In the genomic region with DNA sequence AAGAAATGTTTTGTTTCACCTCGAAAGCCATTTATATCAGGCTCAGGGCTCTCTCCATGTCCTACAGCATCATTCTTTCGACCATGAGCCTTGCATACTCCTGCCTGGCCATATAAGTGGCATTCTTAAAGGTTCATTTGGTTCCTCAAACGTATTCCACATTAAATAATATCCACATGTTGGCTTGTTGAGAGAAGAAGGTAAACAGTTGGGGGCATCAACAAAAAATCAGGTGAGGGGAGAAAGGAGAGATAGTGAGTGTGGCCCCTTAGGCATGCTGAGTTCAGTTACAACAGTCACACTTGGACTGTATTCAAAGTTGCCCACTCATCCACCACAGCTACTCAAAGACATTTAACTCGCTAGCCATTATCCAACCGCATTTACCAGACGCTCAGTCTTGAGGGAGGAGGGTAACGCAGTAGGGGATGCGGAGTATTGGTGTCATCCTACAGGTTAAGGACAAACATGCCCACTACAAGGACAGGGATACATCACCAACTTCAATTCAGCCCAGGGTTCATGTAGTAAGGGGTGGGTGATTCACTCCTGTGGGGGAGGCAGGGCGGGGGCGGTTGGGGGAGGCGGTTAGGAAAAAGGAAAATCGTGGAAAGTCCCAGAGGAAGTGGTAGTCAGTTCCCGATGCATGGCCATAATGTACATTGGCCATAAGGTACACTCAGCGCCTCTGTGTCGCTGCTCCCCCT, we compare ENCODE assay signal across 8 cellular contexts. TPM values are rescaled to one million over a fixed set of nuclear protein-coding genes. Genes with fewer than 3 reads are reported as not detected.
DNase-seq lines count a peak whose midpoint lies in the region; ATAC-seq and TF ChIP-seq lines count a peak whose summit lies in the region.

No MANE protein-coding gene starts in this region.

- H3K4me1 ChIP-seq in HCT116 (ENCODE audit: control insufficient read depth in 1 of 2, insufficient read depth in 2 of 2, low read length in 2 of 2): peaks cover 11 to 29% of the 10 kb centered on the region in 2 experiments; a peak in 3 of 4 replicates

- intact Hi-C loops in HCT116 (cut with micrococcal nuclease): no loop called here
- intact Hi-C loops in MCF 10A (cut with micrococcal nuclease): loop anchor here (5.0 kb wide), 1 partner anchor 34 kb away; no protein-coding TSS in a partner anchor

- no peaks in the 10 kb centered on the region for H3K36me3 Mint-ChIP-seq in MCF 10A (ENCODE audit: insufficient read depth, unreplicated experiment)

- H3K4me3 ChIP-seq in HCT116 (replicated peaks in 1 of 2; ENCODE audit: low read depth in 1 of 2, low read length in 2 of 2): peak overlapping the region; percentile 83 to 93

- no peaks in the 10 kb centered on the region for H3K9me2 ChIP-seq in HCT116 (ENCODE audit: insufficient read depth)

- CTCF ChIA-PET in HCT116 (lab: Charles Lee): no interaction called here
- CTCF ChIA-PET in MCF 10A (lab: Yijun Ruan, JAX): interaction anchor here (0.7 to 3.7 kb wide), 10 partner anchors 11 to 40 kb away, joined by 3 to 51 read pairs (median 3); no protein-coding TSS in a partner anchor

- H3K4me3 Mint-ChIP-seq in MCF 10A (ENCODE audit: unreplicated experiment): peak overlapping the region; percentile 84

- H3K4me2 ChIP-seq in HCT116 (ENCODE audit: low read length): peak overlapping the region; percentile 97

- no peak for TF ChIP-seq CTCF in HCT116 (IDR thresholded peaks at IDR 0.05 in 2 of 3, conservative IDR thresholded peaks at IDR 0.05 in 1 of 3; ENCODE audit: borderline replicate concordance in 1 of 3, insufficient read depth in 1 of 3, low read depth in 2 of 3, low read length in 2 of 3)
- no peak for TF ChIP-seq CTCF in MCF 10A (IDR thresholded peaks at IDR 0.05; ENCODE audit: unreplicated experiment)

- POLR2A ChIA-PET in HCT116 (lab: Charles Lee): no interaction called here
- POLR2A ChIA-PET in MCF 10A (lab: Yijun Ruan, JAX): interaction anchor here (0.7 to 12.4 kb wide), 12 partner anchors 8 to 529 kb away, joined by 3 to 161 read pairs (median 7); partner anchors contain the start of gene SEC22B

- RAD21 ChIA-PET in HCT116 (lab: Charles Lee; ENCODE audit: low non-redundant PET in 1 of 2, low total read pairs in 2 of 2, uncharacterized antibody in 2 of 2, unreplicated experiment in 2 of 2): no interaction called here

- peaks cover 14% of the 10 kb centered on the region for H3K27me3 Mint-ChIP-seq in MCF 10A (ENCODE audit: insufficient read depth, unreplicated experiment)

- DNase-seq in A172 (ENCODE audit: low spot score): peak; percentile 54
- no peak for DNase-seq in HCT116 (ENCODE audit: low read depth, low spot score)
- DNase-seq in MCF 10A (ENCODE audit: unreplicated experiment): peak; percentile 31
- peak; percentile 55 to 72 for DNase-seq in lung microvascular endothelial cell (ENCODE audit: low read depth in 2 of 2)
- no peak for DNase-seq in stimulated activated CD4-positive, alpha-beta T cell treated with anti-CD3 and anti-CD28 coated beads, Interleukin-1b, Interleukin-23, amount 100 ng/mL, for 48 hours
- no peak for DNase-seq in NCI-H446 treated with DMSO at 0.1 percent for 48 hours (lab: John Stamatoyannopoulos, UW)

- ATAC-seq in HCT116: no peak
- ATAC-seq in GM19455 (IDR thresholded peaks at IDR 0.05; ENCODE audit: unreplicated experiment): no peak
- no peak for ATAC-seq in HG02840 (IDR thresholded peaks at IDR 0.05; ENCODE audit: low FRiP score, unreplicated experiment)

- H3K9ac ChIP-seq in HCT116 (ENCODE audit: low read length): no peak overlapping the region

- peak overlapping the region; percentile 90 for H3K27ac Mint-ChIP-seq in MCF 10A (ENCODE audit: low read depth, unreplicated experiment)

- TF ChIP-seq POLR2A in HCT116 (IDR thresholded peaks at IDR 0.05; ENCODE audit: borderline replicate concordance, extremely low read depth, insufficient read depth, insufficient read length): no peak

- no peaks in the 10 kb centered on the region for H3K36me3 ChIP-seq in HCT116 (ENCODE audit: control insufficient read depth in 1 of 2, insufficient read depth in 2 of 2, low read length in 2 of 2)

- no peak overlapping the region for H2AFZ ChIP-seq in HCT116 (ENCODE audit: low read depth, low read length, poor library complexity, severe bottlenecking)

- H4K20me1 ChIP-seq in HCT116 (ENCODE audit: insufficient read depth): no peaks in the 10 kb centered on the region; the same call in 1 of the 2 replicates

- no peak overlapping the region for H3K27ac ChIP-seq in HCT116 (ENCODE audit: low read depth, low read length)

- no peaks in the 10 kb centered on the region for H3K9me3 Mint-ChIP-seq in MCF 10A (ENCODE audit: unreplicated experiment)

- TF ChIP-seq RAD21 in HCT116 (IDR thresholded peaks at IDR 0.05; ENCODE audit: low read depth): no peak

- peaks cover 17% of the 10 kb centered on the region for H3K27me3 ChIP-seq in HCT116 (ENCODE audit: insufficient read depth, low read length)

- no peaks in the 10 kb centered on the region for H3K9me3 ChIP-seq in HCT116 (ENCODE audit: control insufficient read depth in 1 of 2, insufficient read depth in 1 of 2, low read depth in 1 of 2, low read length in 2 of 2)

- H3K4me1 Mint-ChIP-seq in MCF 10A (ENCODE audit: insufficient read depth, unreplicated experiment): peaks cover 46% of the 10 kb centered on the region

- BruUV-seq in HCT116 (replicated peaks; lab: Mats Ljungman, UMichigan): no TSS peak
- BruUV-seq in MCF 10A (replicated peaks; lab: Mats Ljungman, UMichigan): TSS peak; percentile 79

- peaks cover 26% of the 10 kb centered on the region; the same call in 1 of the 2 replicates for H3K79me2 ChIP-seq in HCT116 (ENCODE audit: insufficient read depth, low read length)

TF ChIP-seq in HCT116, 20 proteins besides CTCF, POLR2A, EP300 and RAD21 (continues in another document):
- TF ChIP-seq JUND (IDR thresholded peaks at IDR 0.05): no peak
- TF ChIP-seq POLR2AphosphoS5 (IDR thresholded peaks at IDR 0.05; ENCODE audit: low read depth, low read length): no peak
- TF ChIP-seq REST (IDR thresholded peaks at IDR 0.05; ENCODE audit: low read depth): no peak
- no peak for TF ChIP-seq EZH2phosphoT487 (IDR thresholded peaks at IDR 0.05; ENCODE audit: borderline replicate concordance)
- TF ChIP-seq YY1 (IDR thresholded peaks at IDR 0.05; ENCODE audit: extremely low read depth, insufficient replicate concordance, low read depth, low read length): no peak
- TF ChIP-seq ZFX (IDR thresholded peaks at IDR 0.05): no peak
- no peak for TF ChIP-seq EGR1 (IDR thresholded peaks at IDR 0.05; ENCODE audit: low read depth)
- no peak for TF ChIP-seq FOSL1 (IDR thresholded peaks at IDR 0.05; ENCODE audit: low read depth)
- no peak for TF ChIP-seq MAX (IDR thresholded peaks at IDR 0.05)
- TF ChIP-seq SIN3A (IDR thresholded peaks at IDR 0.05; ENCODE audit: low read depth): no peak
- no peak for TF ChIP-seq TCF7L2 (IDR thresholded peaks at IDR 0.05; ENCODE audit: borderline replicate concordance, extremely low read depth, insufficient read depth, insufficient read length)
- TF ChIP-seq, protein P1, sequence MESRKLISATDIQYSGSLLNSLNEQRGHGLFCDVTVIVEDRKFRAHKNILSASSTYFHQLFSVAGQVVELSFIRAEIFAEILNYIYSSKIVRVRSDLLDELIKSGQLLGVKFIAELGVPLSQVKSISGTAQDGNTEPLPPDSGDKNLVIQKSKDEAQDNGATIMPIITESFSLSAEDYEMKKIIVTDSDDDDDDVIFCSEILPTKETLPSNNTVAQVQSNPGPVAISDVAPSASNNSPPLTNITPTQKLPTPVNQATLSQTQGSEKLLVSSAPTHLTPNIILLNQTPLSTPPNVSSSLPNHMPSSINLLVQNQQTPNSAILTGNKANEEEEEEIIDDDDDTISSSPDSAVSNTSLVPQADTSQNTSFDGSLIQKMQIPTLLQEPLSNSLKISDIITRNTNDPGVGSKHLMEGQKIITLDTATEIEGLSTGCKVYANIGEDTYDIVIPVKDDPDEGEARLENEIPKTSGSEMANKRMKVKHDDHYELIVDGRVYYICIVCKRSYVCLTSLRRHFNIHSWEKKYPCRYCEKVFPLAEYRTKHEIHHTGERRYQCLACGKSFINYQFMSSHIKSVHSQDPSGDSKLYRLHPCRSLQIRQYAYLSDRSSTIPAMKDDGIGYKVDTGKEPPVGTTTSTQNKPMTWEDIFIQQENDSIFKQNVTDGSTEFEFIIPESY (IDR thresholded peaks at IDR 0.05; ENCODE audit: extremely low read depth, insufficient replicate concordance, low read length): no peak
- no peak for TF ChIP-seq SP1 (IDR thresholded peaks at IDR 0.05; ENCODE audit: low read depth)
- TF ChIP-seq ZNF274 (IDR thresholded peaks at IDR 0.05; ENCODE audit: low read depth, low read length): no peak
- no peak for TF ChIP-seq SRF (IDR thresholded peaks at IDR 0.05; ENCODE audit: low read depth)

RNA-seq across cellular contexts. Expression of gene ZNF697, which starts 1.4 kb away (rescaled TPM):
- 2.9 and 3.7 TPM in 2 replicates for total RNA-seq in A172 (2014; rRNA removed; shearing (Covaris generic))
- 5.9 TPM for total RNA-seq in HCT116 (2021; ENCODE audit: unreplicated experiment)
- 2.1 and 2.6 TPM in 2 replicates for polyA plus RNA-seq in HCT116 (2012)
- 12.2 and 13.2 TPM in 2 replicates for total RNA-seq in MCF 10A (2022)
- total RNA-seq in lung microvascular endothelial cell: 13.1 and 18.8 TPM in 2 replicates

Comparison
In these comparisons a context has a peak if more than half of its experiments do, and no peak if none do; other contexts are left out.
1. DNase-seq: peak in A172 (single experiment), MCF 10A (single experiment) and lung microvascular endothelial cell (2 of 2); none in HCT116 (single experiment), stimulated activated CD4-positive, alpha-beta T cell treated with anti-CD3 and anti-CD28 coated beads, Interleukin-1b, Interleukin-23, amount 100 ng/mL, for 48 hours (single experiment) and NCI-H446 treated with DMSO at 0.1 percent for 48 hours (single experiment).